ENCODE assay signal across 8 cellular contexts in genomic region chr9:97598461-97599288, GRCh38.
DNase-seq lines count a peak whose midpoint lies in the region; ATAC-seq lines count a peak whose summit lies in the region.

No MANE protein-coding gene starts in this region.

- H3K36me3 Mint-ChIP-seq in T-helper 2 cell treated with Interferon-gamma antibody and Interleukin-4, amounts not matched to agents 5 μg/mL and 100 μg/mL, for 36 hours (ENCODE audit: low read depth): peaks cover 18% of the 10 kb centered on the region

- no peaks in the 10 kb centered on the region for H3K9me3 Mint-ChIP-seq in T-helper 2 cell treated with Interferon-gamma antibody and Interleukin-4, amounts not matched to agents 5 μg/mL and 100 μg/mL, for 36 hours

- peak; percentile 65 to 71 for DNase-seq in NCI-H2081 (lab: John Stamatoyannopoulos, UW)
- DNase-seq in NCI-H2081 treated with DMSO at 0.1 percent for 48 hours (lab: John Stamatoyannopoulos, UW): no peak
- DNase-seq in NCI-H1694 treated with DMSO at 0.1 percent for 48 hours (lab: John Stamatoyannopoulos, UW): peak; percentile 71
- DNase-seq in T-helper 2 cell treated with Interferon-gamma antibody and Interleukin-4, amounts not matched to agents 5 μg/mL and 100 μg/mL, for 36 hours (ENCODE audit: low spot score): peak; percentile 62
- DNase-seq in anterior cingulate cortex (lab: John Stamatoyannopoulos, UW): peak in 51 of 58 donors; percentile 11 to 82 (median 48)
- DNase-seq in hepatic stellate cell (ENCODE audit: low spot score): peak; percentile 70
- peak; percentile 46 for DNase-seq in skeletal muscle cell (ENCODE audit: low read depth)

- peak overlapping the region; percentile 32 for H3K27ac Mint-ChIP-seq in T-helper 2 cell treated with Interferon-gamma antibody and Interleukin-4, amounts not matched to agents 5 μg/mL and 100 μg/mL, for 36 hours

- H3K27me3 Mint-ChIP-seq in T-helper 2 cell treated with Interferon-gamma antibody and Interleukin-4, amounts not matched to agents 5 μg/mL and 100 μg/mL, for 36 hours (ENCODE audit: low read depth): peaks cover 3% of the 10 kb centered on the region

- H3K4me1 Mint-ChIP-seq in T-helper 2 cell treated with Interferon-gamma antibody and Interleukin-4, amounts not matched to agents 5 μg/mL and 100 μg/mL, for 36 hours (ENCODE audit: low read depth): peaks cover 6% of the 10 kb centered on the region

- H3K4me3 ChIP-seq in skeletal muscle cell (ENCODE audit: low read depth, low read length): no peak overlapping the region

- ATAC-seq in HG02970 (IDR thresholded peaks at IDR 0.05; ENCODE audit: low FRiP score, unreplicated experiment): peak; percentile 77

- peak overlapping the region; percentile 66 for H3K4me3 Mint-ChIP-seq in T-helper 2 cell treated with Interferon-gamma antibody and Interleukin-4, amounts not matched to agents 5 μg/mL and 100 μg/mL, for 36 hours
